In genomic region chr9:105557804-105558610, GRCh38 we compare ENCODE assay signal across 1 cellular context.
TF ChIP-seq lines count a peak whose summit lies in the region.

Gene FKTN (plus strand): TSS chr9:105558131. CDS start chr9:105575033, 16,902 bp downstream.

TF ChIP-seq in GM12878, 131 proteins besides CTCF, POLR2A, EP300 and RAD21 (continued from another document):
- TF ChIP-seq PKNOX1 (IDR thresholded peaks at IDR 0.05), result no peak; the same call in 1 of the 2 replicates
- no peak for TF ChIP-seq CUX1 (IDR thresholded peaks at IDR 0.05; ENCODE audit: insufficient replicate concordance, low read depth, low read length)
- TF ChIP-seq NFYA (IDR thresholded peaks at IDR 0.05; ENCODE audit: borderline replicate concordance, low read depth, low read length), result no peak
- TF ChIP-seq SMARCA5 (IDR thresholded peaks at IDR 0.05), result peak; percentile 38
- TF ChIP-seq IKZF2 (IDR thresholded peaks at IDR 0.05), result peak; percentile 72
- TF ChIP-seq USF1 (IDR thresholded peaks at IDR 0.05; ENCODE audit: borderline replicate concordance, extremely low read length, insufficient read depth, low read depth, low read length), result no peak
- peak; percentile 70 for TF ChIP-seq NR2C1 (IDR thresholded peaks at IDR 0.05)
- TF ChIP-seq BCL3 (IDR thresholded peaks at IDR 0.05; ENCODE audit: borderline replicate concordance, insufficient read depth, low read depth, low read length, poor library complexity, severe bottlenecking), result peak; percentile 23
- TF ChIP-seq GATAD2B (conservative IDR thresholded peaks at IDR 0.05; ENCODE audit: low read depth), result peak; percentile 64; the same call in 1 of the 2 replicates
- no peak for TF ChIP-seq BCL11A (IDR thresholded peaks at IDR 0.05; ENCODE audit: low read depth, low read length)
- no peak for TF ChIP-seq ZNF217 (IDR thresholded peaks at IDR 0.05)
- 0 out of 3 replicates have a peak, but pooled peaks have one; percentile 20 for TF ChIP-seq POU2F2 (IDR thresholded peaks at IDR 0.05; ENCODE audit: borderline replicate concordance, low read depth, low read length)
- no peak for TF ChIP-seq ESRRA (IDR thresholded peaks at IDR 0.05; ENCODE audit: low read length)
- TF ChIP-seq IRF5 (IDR thresholded peaks at IDR 0.05; ENCODE audit: borderline replicate concordance), result no peak
- TF ChIP-seq CREM (IDR thresholded peaks at IDR 0.05; ENCODE audit: low read depth), result no peak
- TF ChIP-seq ATF3 (IDR thresholded peaks at IDR 0.05; ENCODE audit: borderline replicate concordance, extremely low read depth, low read depth, low read length), result peak; percentile 94; the same call in 1 of the 2 replicates
- TF ChIP-seq PAX5 (IDR thresholded peaks at IDR 0.05; ENCODE audit: borderline replicate concordance, low read depth, low read length), result no peak
- TF ChIP-seq MEF2B (IDR thresholded peaks at IDR 0.05; ENCODE audit: partially characterized antibody, poor library complexity, severe bottlenecking), result no peak
- TF ChIP-seq ATF2 (IDR thresholded peaks at IDR 0.05; ENCODE audit: low read length), result no peak
- no peak for TF ChIP-seq SRF (IDR thresholded peaks at IDR 0.05; ENCODE audit: low read depth in 2 of 2, low read length in 2 of 2)
- peak; percentile 95 for TF ChIP-seq POLR2AphosphoS5 (IDR thresholded peaks at IDR 0.05; ENCODE audit: low read length)
- peak; percentile 53; the same call in 1 of the 2 replicates for TF ChIP-seq CREB1 (IDR thresholded peaks at IDR 0.05; ENCODE audit: low read depth)
- no peak for TF ChIP-seq YBX1 (IDR thresholded peaks at IDR 0.05)
- TF ChIP-seq MEF2A (IDR thresholded peaks at IDR 0.05; ENCODE audit: insufficient read depth, low read depth, low read length), result no peak
- TF ChIP-seq SMAD5 (IDR thresholded peaks at IDR 0.05; ENCODE audit: low read depth), result peak; percentile 90; the same call in 1 of the 2 replicates
- TF ChIP-seq WRNIP1 (IDR thresholded peaks at IDR 0.05; ENCODE audit: borderline replicate concordance, low read depth, low read length), result no peak
- TF ChIP-seq HDAC2 (IDR thresholded peaks at IDR 0.05), result no peak
- TF ChIP-seq RUNX3 (IDR thresholded peaks at IDR 0.05; ENCODE audit: low read length), result peak; percentile 56
- TF ChIP-seq CBX5 (IDR thresholded peaks at IDR 0.05; ENCODE audit: low read depth), result peak; percentile 86; the same call in 1 of the 2 replicates
- no peak for TF ChIP-seq ZNF274 (IDR thresholded peaks at IDR 0.05; ENCODE audit: insufficient read depth, insufficient read length)
- no peak for TF ChIP-seq RFX5 (IDR thresholded peaks at IDR 0.05; ENCODE audit: low read depth, low read length)
- TF ChIP-seq RCOR1 (conservative IDR thresholded peaks at IDR 0.05; ENCODE audit: low read depth, low read length), result no peak
- TF ChIP-seq E2F8 (IDR thresholded peaks at IDR 0.05; ENCODE audit: low read depth, partially characterized antibody), result no peak
- TF ChIP-seq CBX3 (IDR thresholded peaks at IDR 0.05; ENCODE audit: borderline replicate concordance, low read depth), result no peak
- peak; percentile 23; the same call in 1 of the 2 replicates for TF ChIP-seq ZBTB40 (IDR thresholded peaks at IDR 0.05; ENCODE audit: borderline replicate concordance)
